ENCODE assay signal across 8 cellular contexts in the genomic region with DNA sequence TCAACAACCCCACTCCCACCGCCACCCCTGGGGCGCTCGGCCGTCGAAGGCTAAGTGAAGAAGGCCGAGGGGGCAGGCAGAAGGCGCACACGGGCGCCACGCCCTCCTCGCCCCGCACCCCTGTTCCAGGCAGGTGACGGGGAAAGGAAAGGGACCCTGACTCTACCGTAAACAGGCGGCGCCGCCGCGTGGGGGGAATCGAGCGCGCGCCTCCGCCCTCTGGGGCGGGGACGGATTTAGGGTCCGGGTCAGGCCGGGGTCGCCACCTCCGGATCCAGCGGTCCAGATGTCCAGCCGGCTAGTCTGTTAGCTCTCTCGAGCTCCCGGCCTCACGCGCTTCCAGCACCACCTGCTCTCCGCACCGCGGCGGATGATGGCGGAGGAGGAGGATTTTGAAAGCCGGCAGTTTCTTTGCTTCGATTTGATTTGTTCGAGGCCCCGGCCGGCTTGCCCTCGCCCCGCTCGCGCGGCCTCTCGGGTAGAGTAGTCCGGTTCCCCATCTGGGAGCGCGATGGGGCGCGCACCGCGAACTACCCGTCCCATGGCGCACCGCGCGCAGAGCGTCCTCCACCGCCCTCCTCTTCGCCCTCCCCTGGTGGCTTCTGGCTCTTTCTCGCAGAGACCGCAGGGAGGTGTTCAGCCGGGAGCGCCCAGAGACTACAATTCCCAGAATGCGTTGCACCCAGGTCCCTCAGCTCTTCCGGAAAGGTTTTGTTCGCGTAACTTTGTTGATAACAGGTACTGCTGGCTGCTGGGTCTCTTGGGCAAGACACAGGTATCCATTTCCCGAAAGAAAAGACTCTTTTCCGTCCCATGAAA. TPM values are rescaled to one million over a fixed set of nuclear protein-coding genes. Genes with fewer than 3 reads are reported as not detected.
DNase-seq lines count a peak whose midpoint lies in the region; ATAC-seq, FAIRE-seq and TF ChIP-seq lines count a peak whose summit lies in the region.

A gene with protein sequence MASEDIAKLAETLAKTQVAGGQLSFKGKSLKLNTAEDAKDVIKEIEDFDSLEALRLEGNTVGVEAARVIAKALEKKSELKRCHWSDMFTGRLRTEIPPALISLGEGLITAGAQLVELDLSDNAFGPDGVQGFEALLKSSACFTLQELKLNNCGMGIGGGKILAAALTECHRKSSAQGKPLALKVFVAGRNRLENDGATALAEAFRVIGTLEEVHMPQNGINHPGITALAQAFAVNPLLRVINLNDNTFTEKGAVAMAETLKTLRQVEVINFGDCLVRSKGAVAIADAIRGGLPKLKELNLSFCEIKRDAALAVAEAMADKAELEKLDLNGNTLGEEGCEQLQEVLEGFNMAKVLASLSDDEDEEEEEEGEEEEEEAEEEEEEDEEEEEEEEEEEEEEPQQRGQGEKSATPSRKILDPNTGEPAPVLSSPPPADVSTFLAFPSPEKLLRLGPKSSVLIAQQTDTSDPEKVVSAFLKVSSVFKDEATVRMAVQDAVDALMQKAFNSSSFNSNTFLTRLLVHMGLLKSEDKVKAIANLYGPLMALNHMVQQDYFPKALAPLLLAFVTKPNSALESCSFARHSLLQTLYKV (minus strand): TSS at position 368 of the 819 bp plus-strand sequence. CDS start 5,143 bp downstream, outside the sequence.

- no peaks in the 10 kb centered on the region for H3K27me3 ChIP-seq in BLaER1
- H3K27me3 ChIP-seq in kidney epithelial cell (ENCODE audit: control insufficient read depth, insufficient read depth, low read length): no peaks in the 10 kb centered on the region

- TF ChIP-seq CTCF in kidney epithelial cell (IDR thresholded peaks at IDR 0.05; ENCODE audit: insufficient read depth, low read length, poor library complexity, severe bottlenecking): no peak

- peak within 1 kb of the TSS; percentile 89 for H3K9ac ChIP-seq in BLaER1

- H3K4me2 ChIP-seq in BLaER1: peak within 1 kb of the TSS; percentile 95

- H3K4me3 ChIP-seq in BLaER1 (peak within 1 kb of the TSS; percentile 96), kidney epithelial cell (ENCODE audit: low read depth, low read length) (peak within 1 kb of the TSS; percentile 82)

- ATAC-seq in HG03457 (IDR thresholded peaks at IDR 0.05; ENCODE audit: unreplicated experiment): peak; percentile 74

- peak within 1 kb of the TSS; percentile 88 for H3K27ac ChIP-seq in BLaER1
- H3K27ac ChIP-seq in cingulate gyrus (ENCODE audit: low read depth, low read length): peak within 1 kb of the TSS; percentile 96

- peak; percentile 99 for FAIRE-seq in GM19239 (lab: Jason Lieb, UNC)

- no peaks in the 10 kb centered on the region for H3K9me3 ChIP-seq in BLaER1

- H3K36me3 ChIP-seq in BLaER1 (peaks cover 38% of the 10 kb centered on the region), kidney epithelial cell (ENCODE audit: control insufficient read depth, insufficient read depth, low read length) (no peaks in the 10 kb centered on the region)

- H4K20me1 ChIP-seq in BLaER1: peaks cover 32% of the 10 kb centered on the region

- peak; percentile 98 for DNase-seq in GM19239 (ENCODE audit: insufficient read length, low spot score)
- peak; percentile 95 for DNase-seq in NCI-H524 treated with DMSO at 0.1 percent for 48 hours (lab: John Stamatoyannopoulos, UW)
- DNase-seq in activated CD4-positive, alpha-beta T cell treated with anti-CD3 and anti-CD28 coated beads for 4 hours: peak; percentile 97 to 98
- DNase-seq in kidney epithelial cell (ENCODE audit: low read depth): peak; percentile 92
- DNase-seq in stimulated activated CD4-positive, alpha-beta T cell treated with anti-CD3 and anti-CD28 coated beads, Interleukin-15, amount 100 ng/mL, for 48 hours (ENCODE audit: low read depth in 2 of 2): peak; percentile 97 to 98

- peaks cover 40% of the 10 kb centered on the region for H3K4me1 ChIP-seq in BLaER1

RNA-seq across cellular contexts. Expression of the gene that starts here (rescaled TPM):
- total RNA-seq in kidney epithelial cell: 131 and 133 TPM in 2 replicates

Comparison
In these comparisons a context has a peak if more than half of its experiments do, and no peak if none do; other contexts are left out.
1. Peak in every context shown above with its lines: DNase-seq, ATAC-seq, H3K4me3 ChIP-seq and H3K27ac ChIP-seq.